ENCODE assay signal across 1 cellular context in the genomic region with DNA sequence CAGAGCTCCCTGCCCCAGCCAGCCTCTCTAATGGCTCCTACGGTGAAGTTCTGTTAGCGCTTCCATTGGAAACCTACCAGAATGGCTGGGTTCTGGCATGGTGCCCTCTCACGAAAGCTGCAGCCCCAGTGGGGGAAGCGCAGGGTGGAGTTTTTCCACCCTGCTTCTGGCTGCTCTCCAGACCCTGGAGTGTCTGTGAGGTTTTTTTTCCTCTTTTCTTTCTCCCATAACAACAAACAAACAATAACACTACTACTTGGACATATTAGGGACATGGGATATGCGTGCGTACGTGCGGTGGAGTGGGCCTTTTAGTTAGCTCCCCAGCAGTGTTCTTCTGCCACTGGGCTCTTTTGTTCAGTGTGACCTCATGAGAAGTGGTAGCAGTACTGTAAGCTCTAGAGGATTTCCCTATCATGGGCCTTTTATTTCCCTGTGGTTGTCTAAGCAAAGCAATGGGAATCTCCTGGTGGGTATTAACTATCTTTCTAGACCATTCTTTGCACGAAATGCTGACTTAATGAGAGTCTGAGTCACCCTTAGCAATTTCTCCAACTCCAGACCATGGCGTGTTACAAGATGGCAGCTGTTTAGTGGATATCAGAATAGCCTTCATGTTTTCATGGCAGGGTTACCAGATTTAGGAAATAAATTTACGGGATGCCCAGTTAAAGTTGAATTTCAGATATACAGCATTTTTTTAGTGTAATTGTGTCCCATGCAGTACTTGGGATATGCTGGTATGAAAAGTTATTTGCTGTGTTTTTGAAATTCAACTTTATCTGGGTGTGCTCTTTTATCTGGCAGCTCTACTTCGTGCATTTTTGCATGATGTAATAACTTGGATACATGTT.
TF ChIP-seq lines count a peak whose summit lies in the region.

No MANE protein-coding gene starts in this region.

TF ChIP-seq in K562, 482 proteins besides CTCF, POLR2A, EP300 and RAD21 (continued from another document and continues in another):
- TF ChIP-seq, protein P1, sequence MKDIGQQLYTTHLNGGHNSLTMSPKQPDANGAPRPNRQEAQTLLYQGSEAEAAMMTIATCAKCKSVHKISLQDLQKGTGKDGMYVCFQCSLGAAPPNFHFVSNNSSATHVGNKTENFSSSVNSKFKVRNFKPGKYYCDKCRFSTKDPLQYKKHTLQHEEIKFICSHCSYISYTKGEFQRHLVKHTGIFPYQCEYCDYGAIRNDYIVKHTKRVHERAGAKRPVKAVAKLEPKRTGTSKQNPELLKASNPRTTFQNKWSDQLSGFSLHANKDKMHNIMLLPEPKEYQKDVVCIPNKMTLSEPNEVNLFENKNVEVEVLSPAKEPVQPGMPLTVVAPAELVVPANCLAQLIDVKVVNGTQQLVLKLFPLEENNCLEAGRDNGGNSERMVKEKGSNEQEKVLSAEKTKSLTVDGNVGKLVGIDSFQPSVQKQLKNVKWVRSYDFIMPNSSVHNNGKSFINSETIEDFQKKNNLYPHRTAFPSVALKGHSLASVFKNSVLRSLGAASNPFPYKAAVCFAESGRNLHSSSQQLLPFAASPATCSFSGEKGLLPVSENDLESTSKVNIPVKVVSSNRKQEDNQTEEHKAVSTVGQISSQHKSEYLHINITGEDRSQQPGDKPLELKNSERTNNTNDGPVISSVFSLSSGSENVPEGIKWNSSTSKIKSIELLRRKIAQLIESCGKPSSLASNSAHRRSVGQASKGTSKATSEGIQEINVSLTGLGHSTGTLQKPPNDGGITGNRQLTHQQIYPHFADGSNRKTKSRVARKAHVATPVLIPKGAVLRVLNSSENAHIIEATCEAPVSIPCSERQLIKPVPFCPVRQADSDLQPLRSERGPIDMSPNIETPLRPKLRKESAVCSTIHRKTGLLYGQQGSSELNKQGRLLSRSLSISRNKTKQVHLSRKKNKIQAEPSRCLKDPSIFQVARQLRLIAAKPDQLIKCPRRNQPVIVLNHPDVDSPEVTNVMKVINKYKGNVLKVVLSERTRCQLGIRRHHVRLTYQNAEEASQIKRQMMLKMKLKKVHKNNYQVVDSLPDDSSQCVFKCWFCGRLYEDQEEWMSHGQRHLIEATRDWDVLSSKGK (CRISPR knock-in tag; IDR thresholded peaks at IDR 0.05) = no peak
- TF ChIP-seq ESRRB (CRISPR knock-in tag; IDR thresholded peaks at IDR 0.05; ENCODE audit: borderline replicate concordance) (no peak), HNRNPK (IDR thresholded peaks at IDR 0.05; ENCODE audit: low read depth, low read length, poor library complexity, severe bottlenecking) (no peak), CEBPG (CRISPR knock-in tag; IDR thresholded peaks at IDR 0.05) (no peak), CEBPG (tag; conservative IDR thresholded peaks at IDR 0.05 in 1 of 2, IDR thresholded peaks at IDR 0.05 in 1 of 2) (peak in 1 of 2 experiments; percentile 90; a peak in 2 of 4 replicates), BCL6 (CRISPR knock-in tag; IDR thresholded peaks at IDR 0.05) (no peak), MTF1 (CRISPR knock-in tag; IDR thresholded peaks at IDR 0.05; ENCODE audit: borderline replicate concordance) (no peak), POLR3A (IDR thresholded peaks at IDR 0.05; ENCODE audit: borderline replicate concordance, extremely low read depth, insufficient read depth, insufficient read length) (no peak), ZNF766 (CRISPR knock-in tag; conservative IDR thresholded peaks at IDR 0.05) (peak; percentile 84), HDAC3 (IDR thresholded peaks at IDR 0.05; ENCODE audit: borderline replicate concordance, partially characterized antibody) (no peak), SRSF3 (IDR thresholded peaks at IDR 0.05; ENCODE audit: insufficient read depth, low read length) (no peak), FOXA1 (IDR thresholded peaks at IDR 0.05; ENCODE audit: borderline replicate concordance) (no peak), SMARCE1 (IDR thresholded peaks at IDR 0.05) (0 out of 2 replicates have a peak, but pooled peaks have one; percentile 18), ARID2 (IDR thresholded peaks at IDR 0.05) (no peak), XRCC5 (IDR thresholded peaks at IDR 0.05; ENCODE audit: low read depth, low read length) (no peak), ZNF668 (CRISPR knock-in tag; IDR thresholded peaks at IDR 0.05) (no peak), BRD4 (IDR thresholded peaks at IDR 0.05) (no peak), STAT5B (CRISPR knock-in tag; IDR thresholded peaks at IDR 0.05) (no peak), TBL1XR1 (IDR thresholded peaks at IDR 0.05; ENCODE audit: low read length in 2 of 2) (no peak), PTTG1 (tag; IDR thresholded peaks at IDR 0.05; ENCODE audit: low read depth) (0 out of 2 replicates have a peak, but pooled peaks have one; percentile 37), CEBPB (tag; IDR thresholded peaks at IDR 0.05) (no peak), JUNB (CRISPR knock-in tag; conservative IDR thresholded peaks at IDR 0.05) (no peak), LCOR (CRISPR knock-in tag; IDR thresholded peaks at IDR 0.05) (no peak)
- TF ChIP-seq, protein P2, sequence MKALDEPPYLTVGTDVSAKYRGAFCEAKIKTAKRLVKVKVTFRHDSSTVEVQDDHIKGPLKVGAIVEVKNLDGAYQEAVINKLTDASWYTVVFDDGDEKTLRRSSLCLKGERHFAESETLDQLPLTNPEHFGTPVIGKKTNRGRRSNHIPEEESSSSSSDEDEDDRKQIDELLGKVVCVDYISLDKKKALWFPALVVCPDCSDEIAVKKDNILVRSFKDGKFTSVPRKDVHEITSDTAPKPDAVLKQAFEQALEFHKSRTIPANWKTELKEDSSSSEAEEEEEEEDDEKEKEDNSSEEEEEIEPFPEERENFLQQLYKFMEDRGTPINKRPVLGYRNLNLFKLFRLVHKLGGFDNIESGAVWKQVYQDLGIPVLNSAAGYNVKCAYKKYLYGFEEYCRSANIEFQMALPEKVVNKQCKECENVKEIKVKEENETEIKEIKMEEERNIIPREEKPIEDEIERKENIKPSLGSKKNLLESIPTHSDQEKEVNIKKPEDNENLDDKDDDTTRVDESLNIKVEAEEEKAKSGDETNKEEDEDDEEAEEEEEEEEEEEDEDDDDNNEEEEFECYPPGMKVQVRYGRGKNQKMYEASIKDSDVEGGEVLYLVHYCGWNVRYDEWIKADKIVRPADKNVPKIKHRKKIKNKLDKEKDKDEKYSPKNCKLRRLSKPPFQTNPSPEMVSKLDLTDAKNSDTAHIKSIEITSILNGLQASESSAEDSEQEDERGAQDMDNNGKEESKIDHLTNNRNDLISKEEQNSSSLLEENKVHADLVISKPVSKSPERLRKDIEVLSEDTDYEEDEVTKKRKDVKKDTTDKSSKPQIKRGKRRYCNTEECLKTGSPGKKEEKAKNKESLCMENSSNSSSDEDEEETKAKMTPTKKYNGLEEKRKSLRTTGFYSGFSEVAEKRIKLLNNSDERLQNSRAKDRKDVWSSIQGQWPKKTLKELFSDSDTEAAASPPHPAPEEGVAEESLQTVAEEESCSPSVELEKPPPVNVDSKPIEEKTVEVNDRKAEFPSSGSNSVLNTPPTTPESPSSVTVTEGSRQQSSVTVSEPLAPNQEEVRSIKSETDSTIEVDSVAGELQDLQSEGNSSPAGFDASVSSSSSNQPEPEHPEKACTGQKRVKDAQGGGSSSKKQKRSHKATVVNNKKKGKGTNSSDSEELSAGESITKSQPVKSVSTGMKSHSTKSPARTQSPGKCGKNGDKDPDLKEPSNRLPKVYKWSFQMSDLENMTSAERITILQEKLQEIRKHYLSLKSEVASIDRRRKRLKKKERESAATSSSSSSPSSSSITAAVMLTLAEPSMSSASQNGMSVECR (CRISPR knock-in tag; IDR thresholded peaks at IDR 0.05) = no peak
- TF ChIP-seq, protein P3, sequence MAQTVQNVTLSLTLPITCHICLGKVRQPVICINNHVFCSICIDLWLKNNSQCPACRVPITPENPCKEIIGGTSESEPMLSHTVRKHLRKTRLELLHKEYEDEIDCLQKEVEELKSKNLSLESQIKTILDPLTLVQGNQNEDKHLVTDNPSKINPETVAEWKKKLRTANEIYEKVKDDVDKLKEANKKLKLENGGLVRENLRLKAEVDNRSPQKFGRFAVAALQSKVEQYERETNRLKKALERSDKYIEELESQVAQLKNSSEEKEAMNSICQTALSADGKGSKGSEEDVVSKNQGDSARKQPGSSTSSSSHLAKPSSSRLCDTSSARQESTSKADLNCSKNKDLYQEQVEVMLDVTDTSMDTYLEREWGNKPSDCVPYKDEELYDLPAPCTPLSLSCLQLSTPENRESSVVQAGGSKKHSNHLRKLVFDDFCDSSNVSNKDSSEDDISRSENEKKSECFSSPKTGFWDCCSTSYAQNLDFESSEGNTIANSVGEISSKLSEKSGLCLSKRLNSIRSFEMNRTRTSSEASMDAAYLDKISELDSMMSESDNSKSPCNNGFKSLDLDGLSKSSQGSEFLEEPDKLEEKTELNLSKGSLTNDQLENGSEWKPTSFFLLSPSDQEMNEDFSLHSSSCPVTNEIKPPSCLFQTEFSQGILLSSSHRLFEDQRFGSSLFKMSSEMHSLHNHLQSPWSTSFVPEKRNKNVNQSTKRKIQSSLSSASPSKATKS (CRISPR knock-in tag; IDR thresholded peaks at IDR 0.05) = no peak
- TF ChIP-seq, protein P4, sequence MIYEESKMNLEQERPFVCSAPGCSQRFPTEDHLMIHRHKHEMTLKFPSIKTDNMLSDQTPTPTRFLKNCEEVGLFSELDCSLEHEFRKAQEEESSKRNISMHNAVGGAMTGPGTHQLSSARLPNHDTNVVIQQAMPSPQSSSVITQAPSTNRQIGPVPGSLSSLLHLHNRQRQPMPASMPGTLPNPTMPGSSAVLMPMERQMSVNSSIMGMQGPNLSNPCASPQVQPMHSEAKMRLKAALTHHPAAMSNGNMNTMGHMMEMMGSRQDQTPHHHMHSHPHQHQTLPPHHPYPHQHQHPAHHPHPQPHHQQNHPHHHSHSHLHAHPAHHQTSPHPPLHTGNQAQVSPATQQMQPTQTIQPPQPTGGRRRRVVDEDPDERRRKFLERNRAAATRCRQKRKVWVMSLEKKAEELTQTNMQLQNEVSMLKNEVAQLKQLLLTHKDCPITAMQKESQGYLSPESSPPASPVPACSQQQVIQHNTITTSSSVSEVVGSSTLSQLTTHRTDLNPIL (CRISPR knock-in tag; IDR thresholded peaks at IDR 0.05) = no peak
- TF ChIP-seq, protein P5, sequence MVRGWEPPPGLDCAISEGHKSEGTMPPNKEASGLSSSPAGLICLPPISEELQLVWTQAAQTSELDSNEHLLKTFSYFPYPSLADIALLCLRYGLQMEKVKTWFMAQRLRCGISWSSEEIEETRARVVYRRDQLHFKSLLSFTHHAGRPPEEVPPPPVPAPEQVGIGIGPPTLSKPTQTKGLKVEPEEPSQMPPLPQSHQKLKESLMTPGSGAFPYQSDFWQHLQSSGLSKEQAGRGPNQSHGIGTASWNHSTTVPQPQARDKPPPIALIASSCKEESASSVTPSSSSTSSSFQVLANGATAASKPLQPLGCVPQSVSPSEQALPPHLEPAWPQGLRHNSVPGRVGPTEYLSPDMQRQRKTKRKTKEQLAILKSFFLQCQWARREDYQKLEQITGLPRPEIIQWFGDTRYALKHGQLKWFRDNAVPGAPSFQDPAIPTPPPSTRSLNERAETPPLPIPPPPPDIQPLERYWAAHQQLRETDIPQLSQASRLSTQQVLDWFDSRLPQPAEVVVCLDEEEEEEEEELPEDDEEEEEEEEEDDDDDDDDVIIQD (CRISPR knock-in tag; IDR thresholded peaks at IDR 0.05) = no peak
- TF ChIP-seq, protein P6, sequence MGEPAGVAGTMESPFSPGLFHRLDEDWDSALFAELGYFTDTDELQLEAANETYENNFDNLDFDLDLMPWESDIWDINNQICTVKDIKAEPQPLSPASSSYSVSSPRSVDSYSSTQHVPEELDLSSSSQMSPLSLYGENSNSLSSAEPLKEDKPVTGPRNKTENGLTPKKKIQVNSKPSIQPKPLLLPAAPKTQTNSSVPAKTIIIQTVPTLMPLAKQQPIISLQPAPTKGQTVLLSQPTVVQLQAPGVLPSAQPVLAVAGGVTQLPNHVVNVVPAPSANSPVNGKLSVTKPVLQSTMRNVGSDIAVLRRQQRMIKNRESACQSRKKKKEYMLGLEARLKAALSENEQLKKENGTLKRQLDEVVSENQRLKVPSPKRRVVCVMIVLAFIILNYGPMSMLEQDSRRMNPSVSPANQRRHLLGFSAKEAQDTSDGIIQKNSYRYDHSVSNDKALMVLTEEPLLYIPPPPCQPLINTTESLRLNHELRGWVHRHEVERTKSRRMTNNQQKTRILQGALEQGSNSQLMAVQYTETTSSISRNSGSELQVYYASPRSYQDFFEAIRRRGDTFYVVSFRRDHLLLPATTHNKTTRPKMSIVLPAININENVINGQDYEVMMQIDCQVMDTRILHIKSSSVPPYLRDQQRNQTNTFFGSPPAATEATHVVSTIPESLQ (CRISPR knock-in tag; IDR thresholded peaks at IDR 0.05) = no peak
- TF ChIP-seq, protein P7, sequence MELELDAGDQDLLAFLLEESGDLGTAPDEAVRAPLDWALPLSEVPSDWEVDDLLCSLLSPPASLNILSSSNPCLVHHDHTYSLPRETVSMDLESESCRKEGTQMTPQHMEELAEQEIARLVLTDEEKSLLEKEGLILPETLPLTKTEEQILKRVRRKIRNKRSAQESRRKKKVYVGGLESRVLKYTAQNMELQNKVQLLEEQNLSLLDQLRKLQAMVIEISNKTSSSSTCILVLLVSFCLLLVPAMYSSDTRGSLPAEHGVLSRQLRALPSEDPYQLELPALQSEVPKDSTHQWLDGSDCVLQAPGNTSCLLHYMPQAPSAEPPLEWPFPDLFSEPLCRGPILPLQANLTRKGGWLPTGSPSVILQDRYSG (tag; conservative IDR thresholded peaks at IDR 0.05; ENCODE audit: low read depth) = peak; percentile 89
- TF ChIP-seq, protein P8, sequence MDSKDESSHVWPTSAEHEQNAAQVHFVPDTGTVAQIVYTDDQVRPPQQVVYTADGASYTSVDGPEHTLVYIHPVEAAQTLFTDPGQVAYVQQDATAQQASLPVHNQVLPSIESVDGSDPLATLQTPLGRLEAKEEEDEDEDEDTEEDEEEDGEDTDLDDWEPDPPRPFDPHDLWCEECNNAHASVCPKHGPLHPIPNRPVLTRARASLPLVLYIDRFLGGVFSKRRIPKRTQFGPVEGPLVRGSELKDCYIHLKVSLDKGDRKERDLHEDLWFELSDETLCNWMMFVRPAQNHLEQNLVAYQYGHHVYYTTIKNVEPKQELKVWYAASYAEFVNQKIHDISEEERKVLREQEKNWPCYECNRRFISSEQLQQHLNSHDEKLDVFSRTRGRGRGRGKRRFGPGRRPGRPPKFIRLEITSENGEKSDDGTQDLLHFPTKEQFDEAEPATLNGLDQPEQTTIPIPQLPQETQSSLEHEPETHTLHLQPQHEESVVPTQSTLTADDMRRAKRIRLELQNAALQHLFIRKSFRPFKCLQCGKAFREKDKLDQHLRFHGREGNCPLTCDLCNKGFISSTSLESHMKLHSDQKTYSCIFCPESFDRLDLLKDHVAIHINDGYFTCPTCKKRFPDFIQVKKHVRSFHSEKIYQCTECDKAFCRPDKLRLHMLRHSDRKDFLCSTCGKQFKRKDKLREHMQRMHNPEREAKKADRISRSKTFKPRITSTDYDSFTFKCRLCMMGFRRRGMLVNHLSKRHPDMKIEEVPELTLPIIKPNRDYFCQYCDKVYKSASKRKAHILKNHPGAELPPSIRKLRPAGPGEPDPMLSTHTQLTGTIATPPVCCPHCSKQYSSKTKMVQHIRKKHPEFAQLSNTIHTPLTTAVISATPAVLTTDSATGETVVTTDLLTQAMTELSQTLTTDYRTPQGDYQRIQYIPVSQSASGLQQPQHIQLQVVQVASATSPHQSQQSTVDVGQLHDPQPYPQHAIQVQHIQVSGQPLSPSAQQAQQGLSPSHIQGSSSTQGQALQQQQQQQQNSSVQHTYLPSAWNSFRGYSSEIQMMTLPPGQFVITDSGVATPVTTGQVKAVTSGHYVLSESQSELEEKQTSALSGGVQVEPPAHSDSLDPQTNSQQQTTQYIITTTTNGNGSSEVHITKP (IDR thresholded peaks at IDR 0.05; ENCODE audit: partially characterized antibody) = no peak
